ENCODE assay signal across 8 cellular contexts in the genomic region with DNA sequence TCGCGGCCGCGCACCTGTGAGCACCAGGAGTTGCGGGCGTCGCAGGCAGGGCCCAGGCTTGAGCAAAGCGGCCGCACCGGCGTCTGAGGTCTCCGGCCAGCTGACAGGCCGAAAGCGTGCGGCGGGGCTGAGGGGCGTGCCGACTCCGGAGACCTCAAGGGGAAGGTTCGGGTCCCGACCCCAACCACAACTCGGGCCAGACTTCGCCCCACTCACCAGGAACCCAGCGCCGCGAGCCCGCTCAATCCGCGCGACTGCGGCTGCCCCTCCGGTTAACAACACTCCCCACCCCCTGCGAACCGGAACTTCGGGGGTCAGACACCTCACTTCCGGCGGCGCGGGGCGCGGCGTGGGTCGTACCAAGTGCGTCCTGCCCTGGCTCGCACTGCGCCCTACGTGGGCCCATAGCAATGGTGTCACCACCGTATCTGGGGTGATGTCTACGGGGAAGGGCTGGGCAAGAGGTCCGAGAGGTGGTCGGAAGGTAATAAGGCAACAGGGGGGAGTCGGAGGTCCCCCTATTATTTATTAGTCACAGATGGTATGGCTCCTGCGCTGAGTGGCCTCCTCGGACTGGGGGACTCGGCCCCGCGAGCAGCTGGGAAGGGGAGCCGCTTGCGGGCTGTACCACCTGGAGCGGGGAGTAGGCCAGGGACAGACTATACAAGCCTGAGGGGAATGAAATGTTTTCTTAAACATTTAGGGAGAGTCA. TPM values are rescaled to one million over a fixed set of nuclear protein-coding genes. Genes with fewer than 3 reads are reported as not detected.
DNase-seq lines count a peak whose midpoint lies in the region; ATAC-seq and TF ChIP-seq lines count a peak whose summit lies in the region.

A gene (minus strand): TSS at position 280 of the 712 bp plus-strand sequence. CDS start 918 bp downstream, outside the sequence.

- peak; percentile 64 for ATAC-seq in GM19035 (IDR thresholded peaks at IDR 0.05; ENCODE audit: unreplicated experiment)
- peak; percentile 46 for ATAC-seq in HG03342 (IDR thresholded peaks at IDR 0.05; ENCODE audit: unreplicated experiment)

- peak within 1 kb of the TSS; percentile 92 for H3K4me3 ChIP-seq in AG09309 (ENCODE audit: control insufficient read depth, low read depth, low read length)

- DNase-seq in AG09309 (ENCODE audit: low read depth) (peak; percentile 51), NCI-H446 treated with DMSO at 0.1 percent for 48 hours (lab: John Stamatoyannopoulos, UW) (peak; percentile 81), cerebellum (ENCODE audit: low spot score) (peak; percentile 93), kidney tubule cell (ENCODE audit: low spot score) (peak; percentile 89)
- peak; percentile 87 for DNase-seq in activated CD4-positive, alpha-beta T cell treated with anti-CD3 and anti-CD28 coated beads for 1 hour
- peak; percentile 80 to 88 (median 86) for DNase-seq in stimulated activated CD4-positive, alpha-beta T cell treated with anti-CD3 and anti-CD28 coated beads, Interleukin-1b, Interleukin-23, amount 100 ng/mL, for 24 hours (ENCODE audit: low read depth in 4 of 4, low spot score in 1 of 4)

- no peak for TF ChIP-seq CTCF in AG09309 (IDR thresholded peaks at IDR 0.05; ENCODE audit: control insufficient read depth, insufficient read depth, low read depth, low read length, missing control alignments)

RNA-seq across cellular contexts. Expression of the gene that starts here (rescaled TPM):
- 9.9 TPM for total RNA-seq in cerebellum

Comparison
In these comparisons a context has a peak if more than half of its experiments do, and no peak if none do; other contexts are left out.
1. Peak in every context shown above with its lines: DNase-seq, ATAC-seq and H3K4me3 ChIP-seq.